ENCODE assay signal across 20 cellular contexts in genomic region chr9:68843239-68843638, GRCh38.
DNase-seq lines count a peak whose midpoint lies in the region; ATAC-seq, FAIRE-seq and TF ChIP-seq lines count a peak whose summit lies in the region.
"Had no signal": no experiment of that assay in that cellular context is flagged by ENCODE, and none has a peak within 500 bp of the region (broad histone marks: within the 10 kb centered on the region; RNA-seq: fewer than 3 reads in every experiment).

No MANE protein-coding gene starts in this region.

- no peaks in the 10 kb centered on the region for H3K4me1 ChIP-seq in body of pancreas
- H3K4me1 ChIP-seq: BE2C had no signal

- peak overlapping the region; percentile 59 for H3K27ac Mint-ChIP-seq in memory B cell
- H3K27ac Mint-ChIP-seq in stimulated activated naive B cell treated with anti-CD40 and anti-IgM and Interleukin-4, amounts not matched to agents 10 μg/mL and 1 μg/mL and 100 μg/mL, for 72 hours: peak overlapping the region; percentile 62
- H3K27ac Mint-ChIP-seq: CD4-positive, CD25-positive, alpha-beta regulatory T cell; CD8-positive, alpha-beta memory T cell; H9 had no signal

- no peak for TF ChIP-seq POLR2A in body of pancreas (IDR thresholded peaks at IDR 0.05)
- TF ChIP-seq POLR2A in GM12892 (IDR thresholded peaks at IDR 0.05; ENCODE audit: low read depth, low read length): no peak

- H3K27me3 ChIP-seq in body of pancreas: no peaks in the 10 kb centered on the region

- H3K27me3 Mint-ChIP-seq in memory B cell: no peaks in the 10 kb centered on the region
- H3K27me3 Mint-ChIP-seq in stimulated activated naive B cell treated with anti-CD40 and anti-IgM and Interleukin-4, amounts not matched to agents 10 μg/mL and 1 μg/mL and 100 μg/mL, for 72 hours: no peaks in the 10 kb centered on the region
- H3K27me3 Mint-ChIP-seq: CD4-positive, CD25-positive, alpha-beta regulatory T cell had no signal

- H3K36me3 Mint-ChIP-seq in memory B cell: peaks cover 11% of the 10 kb centered on the region
- H3K36me3 Mint-ChIP-seq in stimulated activated naive B cell treated with anti-CD40 and anti-IgM and Interleukin-4, amounts not matched to agents 10 μg/mL and 1 μg/mL and 100 μg/mL, for 72 hours: peaks cover 46 to 65% of the 10 kb centered on the region in 2 donors
- H3K36me3 Mint-ChIP-seq: CD4-positive, CD25-positive, alpha-beta regulatory T cell had no signal

- no peak overlapping the region for H3K4me3 ChIP-seq in body of pancreas
- no peak overlapping the region for H3K4me3 ChIP-seq in epithelial cell of esophagus (ENCODE audit: low read length)

- no peak overlapping the region for H3K4me3 Mint-ChIP-seq in memory B cell
- H3K4me3 Mint-ChIP-seq in stimulated activated naive B cell treated with anti-CD40 and anti-IgM and Interleukin-4, amounts not matched to agents 10 μg/mL and 1 μg/mL and 100 μg/mL, for 72 hours: no peak overlapping the region
- H3K4me3 Mint-ChIP-seq: CD4-positive, CD25-positive, alpha-beta regulatory T cell; CD8-positive, alpha-beta memory T cell; H9 had no signal

- no peak overlapping the region for H3K27ac ChIP-seq in body of pancreas

- intact Hi-C loops in body of pancreas (cut with DNase I): no loop called here

- no peak for FAIRE-seq in GM12892 (lab: Jason Lieb, UNC)
- FAIRE-seq: A204.1, GM19239, H1 had no signal

- peak; percentile 55 for ATAC-seq in body of pancreas
- no peak for ATAC-seq in memory B cell (ENCODE audit: low read depth)
- ATAC-seq in stimulated activated naive B cell treated with anti-CD40 and anti-IgM and Interleukin-4, amounts not matched to agents 10 μg/mL and 1 μg/mL and 100 μg/mL, for 72 hours (replicated peaks): no peak

- peaks cover 19% of the 10 kb centered on the region for H3K4me1 Mint-ChIP-seq in memory B cell
- H3K4me1 Mint-ChIP-seq in stimulated activated naive B cell treated with anti-CD40 and anti-IgM and Interleukin-4, amounts not matched to agents 10 μg/mL and 1 μg/mL and 100 μg/mL, for 72 hours: peaks cover 48 to 63% of the 10 kb centered on the region in 2 donors

- DNase-seq in body of pancreas (no peak), epithelial cell of esophagus (ENCODE audit: low read depth) (peak; percentile 41), memory B cell (ENCODE audit: low spot score in 2 of 2) (no peak), NCI-H1694 treated with DMSO at 0.1 percent for 48 hours (lab: John Stamatoyannopoulos, UW) (no peak), GM12892 (ENCODE audit: insufficient read length) (no peak), ecto neural progenitor cell (ENCODE audit: low spot score) (no peak)
- DNase-seq in stimulated activated naive B cell treated with anti-CD40 and anti-IgM and Interleukin-4, amounts not matched to agents 10 μg/mL and 1 μg/mL and 100 μg/mL, for 72 hours: no peak
- DNase-seq: ACHN; BE2C; C1 segment of cervical spinal cord; CD4-positive, CD25-positive, alpha-beta regulatory T cell; CD8-positive, alpha-beta memory T cell; COR-L47; DMS 273 treated with DMSO at 0.1 percent for 48 hours; DMS79; GF-D8; H9 had no signal

- no peaks in the 10 kb centered on the region for H3K9me3 ChIP-seq in body of pancreas
- H3K9me3 ChIP-seq: BE2C had no signal

- WGBS in body of pancreas, 2 donors: 89 to 94% methylated on average over 3 of the region's 3 CpGs

- TF ChIP-seq CTCF in body of pancreas (IDR thresholded peaks at IDR 0.05) (no peak), epithelial cell of esophagus (IDR thresholded peaks at IDR 0.05; ENCODE audit: insufficient read depth, low read depth, low read length, missing control alignments) (no peak)

- H3K36me3 ChIP-seq in body of pancreas (replicated peaks in 1 of 2; ENCODE audit: insufficient read depth in 1 of 2, low read depth in 2 of 2): no peaks in the 10 kb centered on the region
- H3K36me3 ChIP-seq: BE2C had no signal

- H3K9me3 Mint-ChIP-seq in memory B cell: no peaks in the 10 kb centered on the region
- H3K9me3 Mint-ChIP-seq in stimulated activated naive B cell treated with anti-CD40 and anti-IgM and Interleukin-4, amounts not matched to agents 10 μg/mL and 1 μg/mL and 100 μg/mL, for 72 hours: no peaks in the 10 kb centered on the region
- H3K9me3 Mint-ChIP-seq: CD4-positive, CD25-positive, alpha-beta regulatory T cell; CD8-positive, alpha-beta memory T cell; H9 had no signal
